In genomic region chr19:16184665-16185122, GRCh38 we compare ENCODE assay signal across 10 cellular contexts. TPM values are rescaled to one million over a fixed set of nuclear protein-coding genes. Genes with fewer than 3 reads are reported as not detected.
DNase-seq lines count a peak whose midpoint lies in the region; ATAC-seq and TF ChIP-seq lines count a peak whose summit lies in the region.
"Had no signal": no experiment of that assay in that cellular context is flagged by ENCODE, and none has a peak within 500 bp of the region (broad histone marks: within the 10 kb centered on the region; RNA-seq: fewer than 3 reads in every experiment).

No MANE protein-coding gene starts in this region.

- H4K20me1 ChIP-seq in Karpas-422 (ENCODE audit: insufficient read depth, low read depth, low read length): peaks cover 3% of the 10 kb centered on the region; the same call in 1 of the 2 replicates

- H3K4me1 Mint-ChIP-seq in neural crest cell: peaks cover 26% of the 10 kb centered on the region

- H3K36me3 ChIP-seq in Karpas-422 (ENCODE audit: insufficient read depth, low read length) (peaks cover 4% of the 10 kb centered on the region; the same call in 1 of the 2 replicates), duodenal mucosa (ENCODE audit: control insufficient read depth in 1 of 2, insufficient read depth in 2 of 2, low read length in 2 of 2) (peaks cover 15 to 24% of the 10 kb centered on the region in 2 donors)

- peak overlapping the region; percentile 100 for H3K4me3 Mint-ChIP-seq in neural crest cell

- no peak for ATAC-seq in HG02840 (IDR thresholded peaks at IDR 0.05; ENCODE audit: low FRiP score, unreplicated experiment)

- peak overlapping the region; percentile 79 for H3K27ac ChIP-seq in C4-2B
- H3K27ac ChIP-seq in Karpas-422 (ENCODE audit: low read length): no peak overlapping the region
- H3K27ac ChIP-seq in duodenal mucosa (ENCODE audit: low read depth, low read length): no peak overlapping the region

- peak overlapping the region; percentile 59 for H3K4me2 ChIP-seq in Karpas-422 (ENCODE audit: low read depth, low read length, poor library complexity, severe bottlenecking)

- H3K9me3 Mint-ChIP-seq in neural crest cell: no peaks in the 10 kb centered on the region

- H3K9ac ChIP-seq in Karpas-422 (ENCODE audit: low read length): peak overlapping the region; percentile 52
- H3K9ac ChIP-seq in duodenal mucosa (ENCODE audit: low read depth in 1 of 2, low read length in 2 of 2): peak overlapping the region; percentile 35 to 68

- peaks cover 24% of the 10 kb centered on the region for H3K27me3 Mint-ChIP-seq in neural crest cell (ENCODE audit: low read depth)

- H3K27me3 ChIP-seq in Karpas-422 (ENCODE audit: low read length): no peaks in the 10 kb centered on the region
- no peaks in the 10 kb centered on the region for H3K27me3 ChIP-seq in duodenal mucosa (ENCODE audit: control insufficient read depth in 1 of 2, insufficient read depth in 2 of 2, low read length in 2 of 2)

- peak overlapping the region; percentile 39; the same call in 1 of the 2 replicates for H2AFZ ChIP-seq in Karpas-422 (ENCODE audit: low read length)

- no peak for DNase-seq in Karpas-422
- no peak for DNase-seq in neural crest cell (ENCODE audit: low read depth, low spot score)
- no peak for DNase-seq in COLO668 (lab: John Stamatoyannopoulos, UW; ENCODE audit: unreplicated experiment)
- DNase-seq in NCI-H2081 treated with DMSO at 0.1 percent for 48 hours (lab: John Stamatoyannopoulos, UW): no peak
- DNase-seq in HK-2 (ENCODE audit: unreplicated experiment): no peak

- H3K9me3 ChIP-seq in Karpas-422 (ENCODE audit: low read length) (no peaks in the 10 kb centered on the region), duodenal mucosa (ENCODE audit: control insufficient read depth in 1 of 2, low read length in 2 of 2) (no peaks in the 10 kb centered on the region)

- no peak for TF ChIP-seq CTCF in C4-2B (conservative IDR thresholded peaks at IDR 0.05)
- no peak for TF ChIP-seq CTCF in neural crest cell (conservative IDR thresholded peaks at IDR 0.05)

- H3K4me1 ChIP-seq in Karpas-422 (ENCODE audit: low read length) (peaks cover 18% of the 10 kb centered on the region), duodenal mucosa (ENCODE audit: control insufficient read depth in 1 of 2, insufficient read depth in 2 of 2, low read length in 2 of 2) (peaks cover 9 to 20% of the 10 kb centered on the region in 2 donors)

- peaks cover 24% of the 10 kb centered on the region for H3K79me2 ChIP-seq in Karpas-422 (ENCODE audit: low read length)

- peaks cover 7% of the 10 kb centered on the region for H3K36me3 Mint-ChIP-seq in neural crest cell (ENCODE audit: low read depth)

- H3K27ac Mint-ChIP-seq in neural crest cell (ENCODE audit: unreplicated experiment): peak overlapping the region; percentile 95

- H3K4me3 ChIP-seq in Karpas-422 (ENCODE audit: low read length) (peak overlapping the region; percentile 41; the same call in 1 of the 2 replicates), duodenal mucosa (ENCODE audit: low read depth in 1 of 2, low read length in 2 of 2) (peak overlapping the region; percentile 85 to 86)

- H3K9me2 ChIP-seq in Karpas-422 (replicated peaks; ENCODE audit: insufficient read depth, low read length): no peaks in the 10 kb centered on the region

RNA-seq across cellular contexts. Expression of gene FAM32A, which starts 0.5 kb away (rescaled TPM):
- 55.7 and 92.2 TPM in 2 replicates for total RNA-seq in Karpas-422 (2014; rRNA removed; shearing (Covaris generic); ENCODE audit: low replicate concordance)
- 84.4 and 85.9 TPM in 2 replicates for total RNA-seq in neural crest cell

RNA-seq across cellular contexts. Expression of gene CIB3, which starts 11.4 kb away (rescaled TPM):
- not detected in 2 replicates for total RNA-seq in Karpas-422 (2014; rRNA removed; shearing (Covaris generic); ENCODE audit: low replicate concordance)
- not detected in 2 replicates for total RNA-seq in neural crest cell
- total RNA-seq: occipital lobe; T-helper 2 cell treated with Interferon-gamma antibody and Interleukin-4, amounts not matched to agents 100 ng/mL and 5 ng/mL, for 36 hours had no signal

RNA-seq across cellular contexts. Expression of gene AP1M1, which starts 13.0 kb away (rescaled TPM):
- total RNA-seq in Karpas-422 (2014; rRNA removed; shearing (Covaris generic); ENCODE audit: low replicate concordance): 43.3 and 68.5 TPM in 2 replicates
- total RNA-seq in neural crest cell: 97.6 and 104 TPM in 2 replicates

RNA-seq across cellular contexts. Expression of gene HSH2D, which starts 41.2 kb away (rescaled TPM):
- total RNA-seq in Karpas-422 (2014; rRNA removed; shearing (Covaris generic); ENCODE audit: low replicate concordance): 22.7 and 27.4 TPM in 2 replicates
- not detected in 2 replicates for total RNA-seq in neural crest cell
- total RNA-seq: occipital lobe had no signal
